Comparison of ENCODE assay signal across 24 cellular contexts in genomic region chr13:41812237-41812636, GRCh38.
DNase-seq lines count a peak whose midpoint lies in the region; ATAC-seq and TF ChIP-seq lines count a peak whose summit lies in the region.
"Had no signal": no experiment of that assay in that cellular context is flagged by ENCODE, and none has a peak within 500 bp of the region (broad histone marks: within the 10 kb centered on the region; RNA-seq: fewer than 3 reads in every experiment).

No MANE protein-coding gene starts in this region.

- H4K8ac ChIP-seq in mesenchymal stem cell (ENCODE audit: low read length), result no peak overlapping the region

- H3K9me3 ChIP-seq in heart left ventricle (peaks cover 0 to 8% (median 0%) of the 10 kb centered on the region in 12 donors), adrenal gland (replicated peaks in 1 of 3) (no peaks in the 10 kb centered on the region), mesenchymal stem cell (ENCODE audit: control insufficient read depth, low read length) (peaks cover 6% of the 10 kb centered on the region)
- H3K9me3 ChIP-seq: lower lobe of right lung, mucosa of descending colon, sigmoid colon, testis, vagina had no signal

- no peak overlapping the region for H3K4me3 Mint-ChIP-seq in MCF 10A (ENCODE audit: unreplicated experiment)
- H3K4me3 Mint-ChIP-seq: activated CD4-positive, alpha-beta memory T cell treated with anti-CD3 and anti-CD28 coated beads, Interleukin-2, amount 10 ng/mL, durations not matched to agents 7 days and 5 days; activated naive CD8-positive, alpha-beta T cell treated with anti-CD3 and anti-CD28 coated beads, Interleukin-2, amount 10 ng/mL, durations not matched to agents 7 days and 5 days; stimulated activated naive B cell treated with anti-CD40 and anti-IgM and Interleukin-4, amounts not matched to agents 10 μg/mL and 1 μg/mL and 100 μg/mL, for 72 hours had no signal

- BruUV-seq in MCF 10A (replicated peaks; lab: Mats Ljungman, UMichigan), result no TSS peak

- H3K27me3 ChIP-seq in heart left ventricle, result no peaks in the 10 kb centered on the region
- no peaks in the 10 kb centered on the region for H3K27me3 ChIP-seq in adrenal gland
- no peaks in the 10 kb centered on the region for H3K27me3 ChIP-seq in mesenchymal stem cell (ENCODE audit: control insufficient read depth in 1 of 2, insufficient read depth in 1 of 2, low read length in 2 of 2)
- H3K27me3 ChIP-seq: sigmoid colon, testis, vagina had no signal

- H3K27me3 Mint-ChIP-seq in MCF 10A (ENCODE audit: insufficient read depth, unreplicated experiment), result no peaks in the 10 kb centered on the region
- H3K27me3 Mint-ChIP-seq: activated CD4-positive, alpha-beta memory T cell treated with anti-CD3 and anti-CD28 coated beads, Interleukin-2, amount 10 ng/mL, durations not matched to agents 7 days and 5 days; activated naive CD8-positive, alpha-beta T cell treated with anti-CD3 and anti-CD28 coated beads, Interleukin-2, amount 10 ng/mL, durations not matched to agents 7 days and 5 days; B cell; stimulated activated naive B cell treated with anti-CD40 and anti-IgM and Interleukin-4, amounts not matched to agents 10 μg/mL and 1 μg/mL and 100 μg/mL, for 72 hours had no signal

- no peak overlapping the region for H3K23ac ChIP-seq in mesenchymal stem cell (ENCODE audit: low read length in 2 of 2)

- ATAC-seq in heart left ventricle (peak in 2 of 4 donors; percentile 38 to 42), GM18868 (IDR thresholded peaks at IDR 0.05; ENCODE audit: unreplicated experiment) (no peak)

- H3K4me1 Mint-ChIP-seq in MCF 10A (ENCODE audit: insufficient read depth, unreplicated experiment), result no peaks in the 10 kb centered on the region

- H3K36me3 ChIP-seq in heart left ventricle, result peaks cover 0 to 58% (median 31%) of the 10 kb centered on the region in 9 donors
- no peaks in the 10 kb centered on the region for H3K36me3 ChIP-seq in adrenal gland (replicated peaks in 1 of 2)
- peaks cover 2 to 46% of the 10 kb centered on the region in 2 experiments for H3K36me3 ChIP-seq in mesenchymal stem cell (ENCODE audit: control insufficient read depth in 1 of 2, insufficient read depth in 2 of 2, low read depth in 1 of 2, low read length in 2 of 2)

- no peak overlapping the region for H3K14ac ChIP-seq in mesenchymal stem cell (ENCODE audit: low read length in 2 of 2)

- TF ChIP-seq POLR2A in heart left ventricle (IDR thresholded peaks at IDR 0.05) (no peak), adrenal gland (IDR thresholded peaks at IDR 0.05) (no peak)

- no peak overlapping the region for H3K4ac ChIP-seq in mesenchymal stem cell (ENCODE audit: low read depth in 1 of 2, low read length in 2 of 2)

- no peak for TF ChIP-seq CTCF in heart left ventricle (IDR thresholded peaks at IDR 0.05)
- TF ChIP-seq CTCF in adrenal gland (IDR thresholded peaks at IDR 0.05), result no peak
- TF ChIP-seq CTCF in MCF 10A (IDR thresholded peaks at IDR 0.05; ENCODE audit: unreplicated experiment), result no peak

- no peak overlapping the region for H2BK15ac ChIP-seq in mesenchymal stem cell (ENCODE audit: low read depth, poor library complexity, severe bottlenecking)

- H3K18ac ChIP-seq in mesenchymal stem cell (ENCODE audit: low read depth in 1 of 2, low read length in 2 of 2), result no peak overlapping the region

- POLR2A ChIA-PET in MCF 10A (lab: Yijun Ruan, JAX), result interaction anchor here (0.8 kb wide), 1 partner anchor 11 kb away, joined by 3 read pairs; no protein-coding TSS in a partner anchor

- DNase-seq in heart left ventricle, result no peak
- no peak for DNase-seq in cardiac septum (ENCODE audit: low spot score)
- no peak for DNase-seq in adrenal gland
- DNase-seq in mesenchymal stem cell, result no peak
- no peak for DNase-seq in AG08395 (ENCODE audit: low spot score)
- no peak for DNase-seq in MCF 10A (ENCODE audit: unreplicated experiment)
- no peak for DNase-seq in activated gamma-delta T cell treated with Interleukin-2 at 50 U/mL for 16 hours
- DNase-seq: activated CD4-positive, alpha-beta memory T cell treated with anti-CD3 and anti-CD28 coated beads, Interleukin-2, amount 10 ng/mL, durations not matched to agents 7 days and 5 days; activated CD4-positive, CD25-positive, alpha-beta regulatory T cell treated with anti-CD3 and anti-CD28 coated beads, Interleukin-2, amount 50 U/mL, for 72 hours; activated effector memory CD4-positive, alpha-beta T cell treated with Interleukin-2 at 50 U/mL for 16 hours; activated naive CD8-positive, alpha-beta T cell treated with anti-CD3 and anti-CD28 coated beads, Interleukin-2, amount 10 ng/mL, durations not matched to agents 7 days and 5 days; GDM1; lower lobe of right lung; mucosa of descending colon; NCI-H1105; NCI-H2029 treated with DMSO at 0.1 percent for 48 hours; sigmoid colon; stimulated activated CD4-positive, alpha-beta T cell treated with anti-CD3 and anti-CD28 coated beads, Interleukin-15, amount 100 ng/mL, for 24 hours; stimulated activated naive B cell treated with anti-CD40 and anti-IgM and Interleukin-4, amounts not matched to agents 10 μg/mL and 1 μg/mL and 100 μg/mL, for 72 hours; testis had no signal

- H3K79me1 ChIP-seq in mesenchymal stem cell (replicated peaks; ENCODE audit: low read length, poor library complexity, severe bottlenecking), result no peaks in the 10 kb centered on the region

- peak overlapping the region; percentile 51 for H2BK5ac ChIP-seq in mesenchymal stem cell (ENCODE audit: low read depth, low read length, poor library complexity, severe bottlenecking)

- no peak overlapping the region for H2AFZ ChIP-seq in mesenchymal stem cell (ENCODE audit: low read depth, low read length)
- H2AFZ ChIP-seq: parathyroid adenoma had no signal

- intact Hi-C loops in heart left ventricle (cut with DNase I) (no loop called here), cardiac septum (cut with DNase I) (no loop called here), adrenal gland (cut with DNase I) (no loop called here), MCF 10A (cut with micrococcal nuclease) (no loop called here)

- no peak overlapping the region for H2AK5ac ChIP-seq in mesenchymal stem cell (ENCODE audit: low read length, severe bottlenecking)

- H3K4me1 ChIP-seq in heart left ventricle, result peaks cover 0 to 20% (median 13%) of the 10 kb centered on the region in 12 donors
- H3K4me1 ChIP-seq in adrenal gland (replicated peaks in 1 of 2), result peaks cover 11 to 19% of the 10 kb centered on the region in 2 donors
- no peaks in the 10 kb centered on the region for H3K4me1 ChIP-seq in mesenchymal stem cell (ENCODE audit: control insufficient read depth, insufficient read depth, low read depth, low read length)
- H3K4me1 ChIP-seq: parathyroid adenoma, testis had no signal

- no peak overlapping the region for H3K9ac ChIP-seq in mesenchymal stem cell (ENCODE audit: low read length)
- H3K9ac ChIP-seq: parathyroid adenoma had no signal

- H3K27ac ChIP-seq in heart left ventricle (peak overlapping the region in 8 of 12 donors; percentile 25 to 70 (median 52)), adrenal gland (peak overlapping the region in 3 of 5 donors; percentile 14 to 53 (median 28)), mesenchymal stem cell (ENCODE audit: low read length, poor library complexity, severe bottlenecking) (no peak overlapping the region)
- H3K27ac ChIP-seq: lower lobe of right lung, parathyroid adenoma, testis, vagina had no signal

- no peak overlapping the region for H3K27ac Mint-ChIP-seq in MCF 10A (ENCODE audit: low read depth, unreplicated experiment)
- H3K27ac Mint-ChIP-seq: activated CD4-positive, alpha-beta memory T cell treated with anti-CD3 and anti-CD28 coated beads, Interleukin-2, amount 10 ng/mL, durations not matched to agents 7 days and 5 days; B cell; stimulated activated naive B cell treated with anti-CD40 and anti-IgM and Interleukin-4, amounts not matched to agents 10 μg/mL and 1 μg/mL and 100 μg/mL, for 72 hours had no signal

- CTCF ChIA-PET in MCF 10A (lab: Yijun Ruan, JAX), result no interaction called here

- peaks cover 24% of the 10 kb centered on the region for H3K36me3 Mint-ChIP-seq in MCF 10A (ENCODE audit: insufficient read depth, unreplicated experiment)

- peaks cover 7% of the 10 kb centered on the region for H3K9me3 Mint-ChIP-seq in MCF 10A (ENCODE audit: unreplicated experiment)
- H3K9me3 Mint-ChIP-seq: activated CD4-positive, alpha-beta memory T cell treated with anti-CD3 and anti-CD28 coated beads, Interleukin-2, amount 10 ng/mL, durations not matched to agents 7 days and 5 days had no signal

- H4K91ac ChIP-seq in mesenchymal stem cell (ENCODE audit: low read length), result no peak overlapping the region

- WGBS in heart left ventricle, 4 donors, result 83 to 95% (median 90%) methylated on average over 1 of the region's 1 CpG
- WGBS in adrenal gland, 4 donors, result 61 to 87% (median 76%) methylated on average over 1 of the region's 1 CpG
- WGBS in mesenchymal stem cell, result no CpG with 5 or more reads among the region's 1 CpG

- H3K4me3 ChIP-seq in heart left ventricle (no peak overlapping the region), adrenal gland (no peak overlapping the region), mesenchymal stem cell (ENCODE audit: insufficient read depth in 1 of 2, low read depth in 1 of 2, low read length in 2 of 2) (no peak overlapping the region)
- H3K4me3 ChIP-seq: lower lobe of right lung, mucosa of descending colon, sigmoid colon, testis, vagina had no signal

- H3K4me2 ChIP-seq in mesenchymal stem cell (ENCODE audit: low read length, poor library complexity, severe bottlenecking), result no peak overlapping the region

- no peak overlapping the region for H2BK12ac ChIP-seq in mesenchymal stem cell (ENCODE audit: low read length in 2 of 2)

- no peak overlapping the region for H2BK120ac ChIP-seq in mesenchymal stem cell (ENCODE audit: low read depth, low read length)
